Comparison of ENCODE assay signal across 9 cellular contexts in the genomic region with DNA sequence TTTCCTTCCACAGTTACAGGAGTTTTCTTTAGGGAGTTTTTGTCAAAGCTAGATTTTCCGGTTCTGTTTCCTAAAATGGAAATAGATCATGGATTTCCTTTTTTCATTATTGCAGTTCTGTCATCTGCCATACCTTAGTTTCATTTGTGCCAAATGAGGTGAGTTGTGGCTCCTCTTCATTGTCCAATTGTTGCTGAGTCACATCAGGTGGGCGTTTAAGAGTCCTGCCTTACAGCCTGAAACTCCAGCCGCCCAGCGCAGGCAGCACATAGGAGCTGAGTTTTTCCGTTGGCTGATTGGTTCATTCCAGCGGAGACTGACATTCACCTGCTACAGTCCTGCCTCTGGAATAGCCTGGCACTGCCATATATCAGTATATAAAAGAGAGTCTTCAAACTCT. TPM values are rescaled to one million over a fixed set of nuclear protein-coding genes. Genes with fewer than 3 reads are reported as not detected.
A peak's percentile ranks its signal among the peaks of the same experiment; 100 is the strongest.
DNase-seq lines count a peak whose midpoint lies in the region; ATAC-seq, FAIRE-seq and TF ChIP-seq lines count a peak whose summit lies in the region.
"Had no signal": no experiment of that assay in that cellular context is flagged by ENCODE, and none has a peak within 500 bp of the region (broad histone marks: within the 10 kb centered on the region; RNA-seq: fewer than 3 reads in every experiment).

No MANE protein-coding gene starts in this region.

- H2AFZ ChIP-seq in MM.1S (ENCODE audit: low read length) = no peak overlapping the region

- H3K27me3 ChIP-seq in MM.1S (replicated peaks; ENCODE audit: insufficient read depth, low read length) = no peaks in the 10 kb centered on the region
- no peaks in the 10 kb centered on the region for H3K27me3 ChIP-seq in naive thymus-derived CD4-positive, alpha-beta T cell (ENCODE audit: control insufficient read depth in 2 of 2, insufficient read depth in 2 of 2, low read length in 2 of 2)

- no peak for TF ChIP-seq EP300 in A549 (IDR thresholded peaks at IDR 0.05)

- POLR2A ChIA-PET in A549 (lab: Yijun Ruan, JAX) = no interaction called here
- POLR2A ChIA-PET in naive thymus-derived CD4-positive, alpha-beta T cell (lab: Charles Lee) = interaction anchor here (0.7 to 2.9 kb wide), 2 partner anchors 10 to 22 kb away, joined by 3 to 12 read pairs; no protein-coding TSS in a partner anchor

- CTCF ChIA-PET in A549 (lab: Yijun Ruan, JAX) = interaction anchor here (0.8 to 3.3 kb wide), 8 partner anchors 12 to 147 kb away, joined by 3 to 22 read pairs (median 4); no protein-coding TSS in a partner anchor
- CTCF ChIA-PET in naive thymus-derived CD4-positive, alpha-beta T cell (lab: Charles Lee) = no interaction called here

- no peak overlapping the region for H3K4me3 Mint-ChIP-seq in central memory CD8-positive, alpha-beta T cell
- H3K4me3 Mint-ChIP-seq in naive thymus-derived CD4-positive, alpha-beta T cell = peak overlapping the region in 1 of 10 donors; percentile 4
- no peak overlapping the region for H3K4me3 Mint-ChIP-seq in T-helper 2 cell treated with Interferon-gamma antibody and Interleukin-4, amounts not matched to agents 5 μg/mL and 100 μg/mL, for 36 hours

- H3K4me1 Mint-ChIP-seq in central memory CD8-positive, alpha-beta T cell = peaks cover 51% of the 10 kb centered on the region
- H3K4me1 Mint-ChIP-seq in naive thymus-derived CD4-positive, alpha-beta T cell = peaks cover 31 to 53% (median 48%) of the 10 kb centered on the region in 7 donors
- H3K4me1 Mint-ChIP-seq in T-helper 2 cell treated with Interferon-gamma antibody and Interleukin-4, amounts not matched to agents 5 μg/mL and 100 μg/mL, for 36 hours (ENCODE audit: low read depth) = peaks cover 41% of the 10 kb centered on the region

- peak in 1 of 2 experiments; percentile 7; a peak in 1 of 6 replicates for ATAC-seq in A549
- no peak for ATAC-seq in central memory CD8-positive, alpha-beta T cell (replicated peaks; ENCODE audit: extremely low read depth, poor library complexity, severe bottlenecking)
- ATAC-seq in naive thymus-derived CD4-positive, alpha-beta T cell = no peak
- ATAC-seq in HG02840 (IDR thresholded peaks at IDR 0.05; ENCODE audit: low FRiP score, unreplicated experiment) = no peak

- intact Hi-C loops in naive thymus-derived CD4-positive, alpha-beta T cell (cut with micrococcal nuclease) = no loop called here

- peaks cover 26% of the 10 kb centered on the region for H3K36me3 Mint-ChIP-seq in central memory CD8-positive, alpha-beta T cell (ENCODE audit: insufficient read depth)
- peaks cover 0 to 25% (median 8%) of the 10 kb centered on the region in 5 donors for H3K36me3 Mint-ChIP-seq in naive thymus-derived CD4-positive, alpha-beta T cell
- peaks cover 24% of the 10 kb centered on the region for H3K36me3 Mint-ChIP-seq in T-helper 2 cell treated with Interferon-gamma antibody and Interleukin-4, amounts not matched to agents 5 μg/mL and 100 μg/mL, for 36 hours (ENCODE audit: low read depth)

- WGBS in A549 (ENCODE audit: missing lambda C conversion rate) = 63% methylated on average over 6 of the region's 6 CpGs

- H3K36me3 ChIP-seq in MM.1S (replicated peaks; ENCODE audit: insufficient read depth, low read length) = no peaks in the 10 kb centered on the region; the same call in 1 of the 2 replicates
- no peaks in the 10 kb centered on the region for H3K36me3 ChIP-seq in naive thymus-derived CD4-positive, alpha-beta T cell (ENCODE audit: control insufficient read depth in 2 of 3, insufficient read depth in 3 of 3, low read length in 3 of 3)

- H3K27ac ChIP-seq in A549 (peak overlapping the region; percentile 80 to 88; a peak in 5 of 6 replicates), MM.1S (ENCODE audit: low read length) (peak overlapping the region; percentile 97)
- H3K27ac ChIP-seq in naive thymus-derived CD4-positive, alpha-beta T cell (ENCODE audit: low read depth, low read length) = peak overlapping the region; percentile 10

- H3K4me3 ChIP-seq in A549 (no peak overlapping the region), MM.1S (ENCODE audit: low read length) (peak overlapping the region; percentile 48)
- H3K4me3 ChIP-seq in naive thymus-derived CD4-positive, alpha-beta T cell (ENCODE audit: low read length) = no peak overlapping the region

- DNase-seq in A549 (ENCODE audit: low read depth in 1 of 2, low spot score in 1 of 2) (no peak), MM.1S (peak; percentile 86), NCI-H2171 treated with DMSO at 0.1 percent for 48 hours (lab: John Stamatoyannopoulos, UW) (no peak), T1000 (lab: John Stamatoyannopoulos, UW) (no peak)
- no peak for DNase-seq in central memory CD8-positive, alpha-beta T cell (ENCODE audit: low spot score in 2 of 2)
- DNase-seq in naive thymus-derived CD4-positive, alpha-beta T cell = no peak
- no peak for DNase-seq in T-helper 2 cell treated with Interferon-gamma antibody and Interleukin-4, amounts not matched to agents 5 μg/mL and 100 μg/mL, for 36 hours (ENCODE audit: low spot score)
- DNase-seq: WERI-Rb-1 had no signal

- no peaks in the 10 kb centered on the region for H3K9me2 ChIP-seq in MM.1S (replicated peaks; ENCODE audit: insufficient read depth, low read length)

- peaks cover 4% of the 10 kb centered on the region; the same call in 1 of the 2 replicates for H4K20me1 ChIP-seq in MM.1S (ENCODE audit: insufficient read depth, low read length)

- peaks cover 99% of the 10 kb centered on the region for H3K79me2 ChIP-seq in MM.1S (ENCODE audit: low read length)

- H3K4me2 ChIP-seq in A549 (0 out of 3 replicates have a peak overlapping the region, but pooled peaks have one; percentile 50), MM.1S (ENCODE audit: low read depth, low read length) (peak overlapping the region; percentile 85)

- peaks cover 50% of the 10 kb centered on the region for H3F3A ChIP-seq in MM.1S (ENCODE audit: insufficient read depth, low read length)

- H3K9ac ChIP-seq in MM.1S (ENCODE audit: low read length) = peak overlapping the region; percentile 61

- FAIRE-seq in A549 (lab: Jason Lieb, UNC) = no peak

- H3K27ac Mint-ChIP-seq in central memory CD8-positive, alpha-beta T cell (ENCODE audit: low read depth) = peak overlapping the region; percentile 55
- H3K27ac Mint-ChIP-seq in naive thymus-derived CD4-positive, alpha-beta T cell = peak overlapping the region in 8 of 9 donors; percentile 26 to 79 (median 50)
- no peak overlapping the region for H3K27ac Mint-ChIP-seq in T-helper 2 cell treated with Interferon-gamma antibody and Interleukin-4, amounts not matched to agents 5 μg/mL and 100 μg/mL, for 36 hours

- H3K9me3 Mint-ChIP-seq in central memory CD8-positive, alpha-beta T cell = no peaks in the 10 kb centered on the region
- peaks cover 0 to 1% (median 0%) of the 10 kb centered on the region in 11 donors for H3K9me3 Mint-ChIP-seq in naive thymus-derived CD4-positive, alpha-beta T cell
- H3K9me3 Mint-ChIP-seq in T-helper 2 cell treated with Interferon-gamma antibody and Interleukin-4, amounts not matched to agents 5 μg/mL and 100 μg/mL, for 36 hours = no peaks in the 10 kb centered on the region

- TF ChIP-seq CTCF in A549 (IDR thresholded peaks at IDR 0.05) (no peak), MM.1S (IDR thresholded peaks at IDR 0.05; ENCODE audit: low read length) (no peak)

- no peak for TF ChIP-seq RAD21 in A549 (conservative IDR thresholded peaks at IDR 0.05 in 1 of 2, IDR thresholded peaks at IDR 0.05 in 1 of 2)

- H3K27me3 Mint-ChIP-seq in central memory CD8-positive, alpha-beta T cell = no peaks in the 10 kb centered on the region
- H3K27me3 Mint-ChIP-seq in naive thymus-derived CD4-positive, alpha-beta T cell = no peaks in the 10 kb centered on the region
- no peaks in the 10 kb centered on the region for H3K27me3 Mint-ChIP-seq in T-helper 2 cell treated with Interferon-gamma antibody and Interleukin-4, amounts not matched to agents 5 μg/mL and 100 μg/mL, for 36 hours (ENCODE audit: low read depth)

- H3K9me3 ChIP-seq in A549 = no peaks in the 10 kb centered on the region
- H3K9me3 ChIP-seq in MM.1S (replicated peaks; ENCODE audit: insufficient read depth, low read length) = no peaks in the 10 kb centered on the region
- H3K9me3 ChIP-seq in naive thymus-derived CD4-positive, alpha-beta T cell (ENCODE audit: control insufficient read depth in 2 of 3, low read length in 3 of 3) = no peaks in the 10 kb centered on the region

- no peak for TF ChIP-seq POLR2A in A549 (IDR thresholded peaks at IDR 0.05; ENCODE audit: low read length)

- H3K4me1 ChIP-seq in A549 (peaks cover 55% of the 10 kb centered on the region), MM.1S (ENCODE audit: low read length) (peaks cover 48% of the 10 kb centered on the region)
- peaks cover 0 to 8% of the 10 kb centered on the region in 2 donors for H3K4me1 ChIP-seq in naive thymus-derived CD4-positive, alpha-beta T cell (ENCODE audit: control insufficient read depth in 2 of 2, insufficient read depth in 2 of 2, low read length in 2 of 2)

TF ChIP-seq in A549, 52 proteins besides CTCF, POLR2A, EP300 and RAD21 (continues in another document):
- TF ChIP-seq NFE2L2 (conservative IDR thresholded peaks at IDR 0.05; ENCODE audit: low read length) (peak; percentile 48), TP53 (CRISPR knock-in tag; IDR thresholded peaks at IDR 0.05) (no peak)

RNA-seq across cellular contexts. Expression of a gene that starts 14.1 kb away (rescaled TPM):
- polyA plus RNA-seq in A549 (2011; rRNA removed) (7.0 TPM in 2 replicates), A549 (2017; fragmentation: RNase III; extraction: RNeasy Plus Mini Kit Qiagen cat#74134 plus additional on column Dnase treatment) (6.5 to 7.0 TPM (median 7.0 TPM) in 3 replicates)
- polyA plus RNA-seq in A549 (2012; cell fraction: cytosol; rRNA removed) = 8.1 and 9.1 TPM in 2 replicates
- 19.7 and 19.8 TPM in 2 replicates for polyA plus RNA-seq in A549 (2012; cell fraction: nucleus; rRNA removed)
- 6.6 and 7.0 TPM in 2 replicates for polyA minus RNA-seq in A549 (2011; rRNA and poly(A)+ RNA removed)
- total RNA-seq in naive thymus-derived CD4-positive, alpha-beta T cell = 10 to 100 TPM; 12.4 to 26.3 (median 15.1) TPM
- polyA plus RNA-seq in naive thymus-derived CD4-positive, alpha-beta T cell = 10 to 100 TPM in 1 of 2 donors, 1 to 10 TPM in 1; 8.4 to 14.7 TPM

RNA-seq across cellular contexts. Expression of a gene that starts 15.1 kb away (rescaled TPM):
- polyA plus RNA-seq in A549 (2011; rRNA removed) = 6.0 and 7.8 TPM in 2 replicates
- 7.8 and 10.3 TPM in 2 replicates for polyA plus RNA-seq in A549 (2012; cell fraction: cytosol; rRNA removed)
- 6.8 and 7.3 TPM in 2 replicates for polyA plus RNA-seq in A549 (2012; cell fraction: nucleus; rRNA removed)
- 6.8 to 7.6 TPM (median 7.5 TPM) in 3 replicates for polyA plus RNA-seq in A549 (2017; fragmentation: RNase III; extraction: RNeasy Plus Mini Kit Qiagen cat#74134 plus additional on column Dnase treatment)
- 7.6 and 11.6 TPM in 2 replicates for polyA minus RNA-seq in A549 (2011; rRNA and poly(A)+ RNA removed)
- total RNA-seq in naive thymus-derived CD4-positive, alpha-beta T cell = 10 to 100 TPM; 10.7 to 13.3 (median 11.8) TPM
- 10 to 100 TPM in 1 of 2 donors, 1 to 10 TPM in 1; 8.6 to 14.8 TPM for polyA plus RNA-seq in naive thymus-derived CD4-positive, alpha-beta T cell

RNA-seq across cellular contexts. Expression of a gene that starts 45.4 kb away (rescaled TPM):
- polyA plus RNA-seq in A549 (2011; rRNA removed) = 79.8 and 94.5 TPM in 2 replicates
- 191 and 205 TPM in 2 replicates for polyA plus RNA-seq in A549 (2012; cell fraction: cytosol; rRNA removed)
- 242 and 295 TPM in 2 replicates for polyA plus RNA-seq in A549 (2012; cell fraction: nucleus; rRNA removed)
- 92.6 to 97.2 TPM (median 94.1 TPM) in 3 replicates for polyA plus RNA-seq in A549 (2017; fragmentation: RNase III; extraction: RNeasy Plus Mini Kit Qiagen cat#74134 plus additional on column Dnase treatment)
- polyA minus RNA-seq in A549 (2011; rRNA and poly(A)+ RNA removed) = 95.4 and 96.9 TPM in 2 replicates
- 10 to 100 TPM; 52.0 to 70.8 (median 61.3) TPM for total RNA-seq in naive thymus-derived CD4-positive, alpha-beta T cell
- 10 to 100 TPM; 32.3 to 36.1 TPM for polyA plus RNA-seq in naive thymus-derived CD4-positive, alpha-beta T cell

Comparison
In these comparisons a context has a peak if more than half of its experiments do, and no peak if none do; other contexts are left out.
1. H3K27ac ChIP-seq: peak in every context shown above with its lines; median percentile 97 in MM.1S; 84 in A549; 10 in naive thymus-derived CD4-positive, alpha-beta T cell.